In genomic region chr5:169745441-169746146, GRCh38 we compare ENCODE assay signal across 10 cellular contexts.
DNase-seq lines count a peak whose midpoint lies in the region; ATAC-seq, FAIRE-seq and TF ChIP-seq lines count a peak whose summit lies in the region.
"Had no signal": no experiment of that assay in that cellular context is flagged by ENCODE, and none has a peak within 500 bp of the region (broad histone marks: within the 10 kb centered on the region; RNA-seq: fewer than 3 reads in every experiment).

No MANE protein-coding gene starts in this region.

- H2AFZ ChIP-seq in GM12878 (ENCODE audit: control insufficient read depth, low read depth, low read length) = no peak overlapping the region

- BruUV-seq in GM12878 (replicated peaks; lab: Mats Ljungman, UMichigan) = no TSS peak

- H3K27me3 Mint-ChIP-seq in CD4-positive, CD25-positive, alpha-beta regulatory T cell = no peaks in the 10 kb centered on the region

- no peak for ATAC-seq in CD4-positive, CD25-positive, alpha-beta regulatory T cell (ENCODE audit: low read depth in 2 of 2)
- ATAC-seq in HG02885 (IDR thresholded peaks at IDR 0.05; ENCODE audit: poor library complexity, unreplicated experiment) = peak; percentile 39
- ATAC-seq in GM12878 = peak; percentile 16
- no peak for ATAC-seq in GM19351 (IDR thresholded peaks at IDR 0.05; ENCODE audit: unreplicated experiment)
- no peak for ATAC-seq in lower lobe of right lung

- H3K27ac ChIP-seq in CD4-positive, CD25-positive, alpha-beta regulatory T cell (ENCODE audit: insufficient read depth, low read length, poor library complexity, severe bottlenecking) = no peak overlapping the region
- peak overlapping the region; percentile 49 for H3K27ac ChIP-seq in GM12878 (ENCODE audit: control insufficient read depth, insufficient read depth)
- no peak overlapping the region for H3K27ac ChIP-seq in lower lobe of right lung
- no peak overlapping the region for H3K27ac ChIP-seq in thyroid gland

- POLR2A ChIA-PET in GM12878 (lab: Charles Lee) = interaction anchor here (0.7 to 3.5 kb wide), 5 partner anchors 11 to 61 kb away, joined by 3 to 19 read pairs (median 4); no protein-coding TSS in a partner anchor

- TF ChIP-seq CTCF in GM12878 (IDR thresholded peaks at IDR 0.05 in 2 of 3, conservative IDR thresholded peaks at IDR 0.05 in 1 of 3; ENCODE audit: control insufficient read depth in 2 of 3, extremely low read depth in 1 of 3, insufficient read depth in 1 of 3, low read depth in 3 of 3, low read length in 3 of 3) = no peak
- no peak for TF ChIP-seq CTCF in lower lobe of right lung (IDR thresholded peaks at IDR 0.05)
- no peak for TF ChIP-seq CTCF in thyroid gland (IDR thresholded peaks at IDR 0.05)

- peaks cover 2% of the 10 kb centered on the region for H3K79me2 ChIP-seq in GM12878 (ENCODE audit: control insufficient read depth, insufficient read depth, low read length)

- no peaks in the 10 kb centered on the region for H4K20me1 ChIP-seq in GM12878 (ENCODE audit: control insufficient read depth, insufficient read depth)

- FAIRE-seq in GM12878 (lab: Jason Lieb, UNC) = no peak

- TF ChIP-seq POLR2A in GM12878 (IDR thresholded peaks at IDR 0.05; ENCODE audit: low read depth, low read length) = no peak
- TF ChIP-seq POLR2A in thyroid gland (IDR thresholded peaks at IDR 0.05) = no peak

- H3K27me3 ChIP-seq in CD4-positive, CD25-positive, alpha-beta regulatory T cell (ENCODE audit: control insufficient read depth, insufficient read depth, low read length) = no peaks in the 10 kb centered on the region
- H3K27me3 ChIP-seq in GM12878 (replicated peaks in 1 of 2; ENCODE audit: control insufficient read depth in 2 of 2, insufficient read depth in 2 of 2, low read length in 1 of 2) (no peaks in the 10 kb centered on the region), lower lobe of right lung (ENCODE audit: low read depth) (no peaks in the 10 kb centered on the region), thyroid gland (no peaks in the 10 kb centered on the region)

- H3K9me3 Mint-ChIP-seq in CD4-positive, CD25-positive, alpha-beta regulatory T cell = no peaks in the 10 kb centered on the region

- RAD21 ChIA-PET in GM12878 (lab: Charles Lee; ENCODE audit: unreplicated experiment) = interaction anchor here (1.3 to 9.7 kb wide), 7 partner anchors 11 to 59 kb away, joined by 4 to 78 read pairs (median 20); no protein-coding TSS in a partner anchor

- 80% methylated on average over 6 of the region's 6 CpGs for WGBS in GM12878 (ENCODE audit: insufficient coverage, insufficient replicate concordance, low lambda C conversion rate, missing lambda C conversion rate)
- WGBS in thyroid gland, 2 donors = 76 to 77% methylated on average over 6 of the region's 6 CpGs

- H3K4me3 Mint-ChIP-seq in CD4-positive, CD25-positive, alpha-beta regulatory T cell = no peak overlapping the region

- H3K4me3 ChIP-seq in CD4-positive, CD25-positive, alpha-beta regulatory T cell (ENCODE audit: low read depth, low read length) = no peak overlapping the region
- H3K4me3 ChIP-seq in GM12878 (no peak overlapping the region), lower lobe of right lung (no peak overlapping the region), thyroid gland (replicated peaks in 1 of 3) (no peak overlapping the region)

- H3K9ac ChIP-seq in GM12878 (ENCODE audit: control insufficient read depth, insufficient read depth, low read length) = peak overlapping the region; percentile 28; the same call in 1 of the 2 replicates

- H3K36me3 ChIP-seq in CD4-positive, CD25-positive, alpha-beta regulatory T cell (ENCODE audit: control insufficient read depth, insufficient read depth, low read length) = peaks cover 90% of the 10 kb centered on the region
- peaks cover 18 to 40% of the 10 kb centered on the region in 2 experiments for H3K36me3 ChIP-seq in GM12878 (ENCODE audit: control insufficient read depth in 2 of 2, insufficient read depth in 2 of 2, low read length in 1 of 2)
- H3K36me3 ChIP-seq in lower lobe of right lung = peaks cover 8% of the 10 kb centered on the region
- no peaks in the 10 kb centered on the region for H3K36me3 ChIP-seq in thyroid gland

- SMC1A ChIA-PET in GM12878 (lab: Charles Lee; ENCODE audit: uncharacterized antibody, unreplicated experiment) = interaction anchor here (0.6 to 26.1 kb wide), 8 partner anchors 9 to 235 kb away, joined by 3 to 315 read pairs (median 8); partner anchors contain the start of gene INSYN2B

- H3K36me3 Mint-ChIP-seq in CD4-positive, CD25-positive, alpha-beta regulatory T cell = peaks cover 74% of the 10 kb centered on the region

- no peaks in the 10 kb centered on the region for H3K4me1 ChIP-seq in CD4-positive, CD25-positive, alpha-beta regulatory T cell (ENCODE audit: control insufficient read depth, insufficient read depth, low read length, poor library complexity, severe bottlenecking)
- H3K4me1 ChIP-seq in GM12878 (ENCODE audit: control insufficient read depth, insufficient read depth, low read length) (peaks cover 9% of the 10 kb centered on the region), lower lobe of right lung (no peaks in the 10 kb centered on the region), thyroid gland (peaks cover 0 to 17% of the 10 kb centered on the region in 2 donors)

- CTCF ChIA-PET in GM12878 (lab: Yijun Ruan, JAX) = interaction anchor here (0.7 to 2.0 kb wide), 4 partner anchors 14 to 83 kb away, joined by 3 to 5 read pairs (median 4); no protein-coding TSS in a partner anchor

- H3K4me2 ChIP-seq in GM12878 (ENCODE audit: control insufficient read depth, insufficient read depth) = 0 out of 2 replicates have a peak overlapping the region, but pooled peaks have one; percentile 7

- H3K9me3 ChIP-seq in CD4-positive, CD25-positive, alpha-beta regulatory T cell (ENCODE audit: control insufficient read depth in 2 of 2, low read length in 2 of 2) = no peaks in the 10 kb centered on the region
- no peaks in the 10 kb centered on the region for H3K9me3 ChIP-seq in GM12878 (replicated peaks; ENCODE audit: control insufficient read depth, insufficient read depth, low read length)
- no peaks in the 10 kb centered on the region for H3K9me3 ChIP-seq in lower lobe of right lung
- H3K9me3 ChIP-seq in thyroid gland = no peaks in the 10 kb centered on the region

- no peak for DNase-seq in CD4-positive, CD25-positive, alpha-beta regulatory T cell
- DNase-seq in GM12878 (ENCODE audit: low read depth, low spot score) (no peak), kidney tubule cell (ENCODE audit: low spot score) (peak; percentile 85), lower lobe of right lung (no peak), thyroid gland (no peak), SKM-1 (lab: John Stamatoyannopoulos, UW; ENCODE audit: unreplicated experiment) (no peak)
- DNase-seq: NCI-H446, T-helper 9 cell had no signal

- TF ChIP-seq EP300 in GM12878 (IDR thresholded peaks at IDR 0.05; ENCODE audit: borderline replicate concordance in 1 of 2, control insufficient read depth in 1 of 2, low read depth in 2 of 2, low read length in 2 of 2) = no peak

- H3K4me1 Mint-ChIP-seq in CD4-positive, CD25-positive, alpha-beta regulatory T cell = peaks cover 0 to 21% (median 9%) of the 10 kb centered on the region in 4 donors

- in situ Hi-C loops in GM12878 (cut with MboI) = no loop called here

- TF ChIP-seq RAD21 in GM12878 (IDR thresholded peaks at IDR 0.05; ENCODE audit: insufficient read depth, low read depth, low read length) = no peak

- intact Hi-C loops in GM12878 (cut with micrococcal nuclease; ENCODE audit: unreplicated experiment) (no loop called here), lower lobe of right lung (cut with DNase I) (no loop called here), thyroid gland (cut with DNase I) (no loop called here)

- peak overlapping the region in 2 of 3 donors; percentile 72 to 80 for H3K27ac Mint-ChIP-seq in CD4-positive, CD25-positive, alpha-beta regulatory T cell

TF ChIP-seq in GM12878, 131 proteins besides CTCF, POLR2A, EP300 and RAD21 (continues in another document):
- no peak for TF ChIP-seq ELK1 (IDR thresholded peaks at IDR 0.05; ENCODE audit: low read depth, low read length)
- no peak for TF ChIP-seq ATF2 (IDR thresholded peaks at IDR 0.05; ENCODE audit: low read length)

Comparison
In these comparisons a context has a peak if more than half of its experiments do, and no peak if none do; other contexts are left out.
1. ATAC-seq: peak in HG02885 (single experiment) and GM12878 (single experiment); none in CD4-positive, CD25-positive, alpha-beta regulatory T cell (0 of 2), GM19351 (single experiment) and lower lobe of right lung (0 of 2).